ENCODE assay signal across 8 cellular contexts in genomic region chr3:33218446-33219174, GRCh38. TPM values are rescaled to one million over a fixed set of nuclear protein-coding genes. Genes with fewer than 3 reads are reported as not detected.
A peak's percentile ranks its signal among the peaks of the same experiment; 100 is the strongest.
DNase-seq lines count a peak whose midpoint lies in the region; ATAC-seq, FAIRE-seq and TF ChIP-seq lines count a peak whose summit lies in the region.

Gene SUSD5, minus strand, starts transcription at chr3:33218810. Its CDS starts 13 bp downstream, at chr3:33218797.

- intact Hi-C loops in posterior cingulate gyrus (cut with DNase I) (loop anchor here (10.0 kb wide), 1 partner anchor 84 kb away; no protein-coding TSS in a partner anchor), left colon (cut with DNase I, micrococcal nuclease) (no loop called here)

- TF ChIP-seq POLR2A in GM12892 (IDR thresholded peaks at IDR 0.05; ENCODE audit: low read depth, low read length), result no peak

- no peak for FAIRE-seq in GM12892 (lab: Jason Lieb, UNC)

- peak; percentile 10 for DNase-seq in GM12892 (ENCODE audit: insufficient read length)
- DNase-seq in SK-MEL-5 (ENCODE audit: low read depth, low spot score), result peak; percentile 13
- peak; percentile 23 for DNase-seq in germinal center (ENCODE audit: low spot score)
- DNase-seq in posterior cingulate gyrus, result peak in 8 of 10 donors; percentile 13 to 92 (median 44)
- DNase-seq in left colon, result no peak

- ATAC-seq in HG03521 (IDR thresholded peaks at IDR 0.05; ENCODE audit: unreplicated experiment) (no peak), left colon (no peak), GM18498 (IDR thresholded peaks at IDR 0.05; ENCODE audit: unreplicated experiment) (no peak), GM19023 (IDR thresholded peaks at IDR 0.05; ENCODE audit: unreplicated experiment) (no peak)

- in situ Hi-C loops in SK-MEL-5 (cut with HindIII; ENCODE audit: low pct_unique_long_range_greater_than_20kb, low sequenced_read_pairs), result no loop called here

RNA-seq across cellular contexts. Expression of gene SUSD5, which starts in this region (rescaled TPM):
- not detected for polyA plus RNA-seq in GM12892 (2012; ENCODE audit: missing spikeins)
- 2.2 and 3.0 TPM in 2 replicates for total RNA-seq in SK-MEL-5 (2014; rRNA removed; shearing (Covaris generic))
- 4.7 and 9.1 TPM in 2 replicates for polyA plus RNA-seq in SK-MEL-5 (2015; cell fraction: cytosol; rRNA removed)
- polyA plus RNA-seq in SK-MEL-5 (2015; cell fraction: nucleus; rRNA removed), result 0.50 and 0.81 TPM in 2 replicates
- under 1 TPM; 0.37 to 0.89 TPM for total RNA-seq in left colon

Comparison
In these comparisons a context has a peak if more than half of its experiments do, and no peak if none do; other contexts are left out.
1. DNase-seq: peak in GM12892 (single experiment), SK-MEL-5 (single experiment), germinal center (single experiment) and posterior cingulate gyrus (8 of 10); none in left colon (0 of 2).